8 cellular contexts compared by ENCODE assay signal in genomic region chr6:158718431-158719126, GRCh38.
DNase-seq lines count a peak whose midpoint lies in the region; ATAC-seq and TF ChIP-seq lines count a peak whose summit lies in the region.

No MANE protein-coding gene starts in this region.

- H3K36me3 Mint-ChIP-seq in activated CD8-positive, alpha-beta T cell treated with anti-CD3 and anti-CD28 coated beads for 36 hours (ENCODE audit: low read depth): peaks cover 71% of the 10 kb centered on the region

- TF ChIP-seq CTCF in activated CD8-positive, alpha-beta T cell treated with anti-CD3 and anti-CD28 coated beads for 36 hours (IDR thresholded peaks at IDR 0.05): peak; percentile 39
- TF ChIP-seq CTCF in upper lobe of right lung (IDR thresholded peaks at IDR 0.05): peak; percentile 43

- no peaks in the 10 kb centered on the region for H3K27me3 ChIP-seq in upper lobe of right lung

- H3K4me1 Mint-ChIP-seq in activated CD8-positive, alpha-beta T cell treated with anti-CD3 and anti-CD28 coated beads for 36 hours (ENCODE audit: low read depth): peaks cover 57% of the 10 kb centered on the region

- H3K36me3 ChIP-seq in upper lobe of right lung: no peaks in the 10 kb centered on the region

- no peak for ATAC-seq in activated CD8-positive, alpha-beta T cell treated with anti-CD3 and anti-CD28 coated beads for 36 hours
- ATAC-seq in upper lobe of right lung: peak; percentile 6

- H3K27ac ChIP-seq in upper lobe of right lung: peak overlapping the region; percentile 30

- peak; percentile 34 for DNase-seq in AG20443 (ENCODE audit: low spot score)
- peak; percentile 76 for DNase-seq in HEK293T (ENCODE audit: extremely low spot score)
- no peak for DNase-seq in activated CD8-positive, alpha-beta T cell treated with anti-CD3 and anti-CD28 coated beads for 36 hours
- peak; percentile 88 for DNase-seq in islet precursor cell
- no peak for DNase-seq in upper lobe of right lung
- DNase-seq in NCI-H187 treated with DMSO at 0.1 percent for 48 hours (lab: John Stamatoyannopoulos, UW): no peak
- no peak for DNase-seq in activated T-cell treated with anti-CD3 and anti-CD28 coated beads for 4 hours
- no peak for DNase-seq in GM19238 (ENCODE audit: insufficient read length, low spot score)

- H3K9me3 Mint-ChIP-seq in activated CD8-positive, alpha-beta T cell treated with anti-CD3 and anti-CD28 coated beads for 36 hours: no peaks in the 10 kb centered on the region

- POLR2A ChIA-PET in HEK293T (lab: Yijun Ruan, JAX): interaction anchor here (0.6 kb wide), 1 partner anchor 151 kb away, joined by 3 read pairs; no protein-coding TSS in a partner anchor
- POLR2A ChIA-PET in activated CD8-positive, alpha-beta T cell treated with anti-CD3 and anti-CD28 coated beads for 36 hours (lab: Charles Lee): interaction anchor here (1.1 to 2.4 kb wide), 3 partner anchors 11 to 159 kb away, joined by 3 to 12 read pairs (median 5); no protein-coding TSS in a partner anchor

- no peak overlapping the region for H3K4me3 Mint-ChIP-seq in activated CD8-positive, alpha-beta T cell treated with anti-CD3 and anti-CD28 coated beads for 36 hours

- no peak overlapping the region for H3K27ac Mint-ChIP-seq in activated CD8-positive, alpha-beta T cell treated with anti-CD3 and anti-CD28 coated beads for 36 hours

- CTCF ChIA-PET in HEK293T (lab: Yijun Ruan, JAX): interaction anchor here (0.6 to 2.4 kb wide), 30 partner anchors 9 to 606 kb away, joined by 3 to 35 read pairs (median 4); partner anchors contain the start of gene DYNLT1
- CTCF ChIA-PET in activated CD8-positive, alpha-beta T cell treated with anti-CD3 and anti-CD28 coated beads for 36 hours (lab: Charles Lee): interaction anchor here (0.8 to 2.1 kb wide), 8 partner anchors 11 to 416 kb away, joined by 3 to 7 read pairs (median 3); no protein-coding TSS in a partner anchor

- intact Hi-C loops in activated CD8-positive, alpha-beta T cell treated with anti-CD3 and anti-CD28 coated beads for 36 hours (cut with micrococcal nuclease): loop anchor here (5.0 kb wide), 1 partner anchor 99 kb away; the partner anchor contains the start of gene EZR
- intact Hi-C loops in upper lobe of right lung (cut with DNase I): no loop called here

- H3K4me3 ChIP-seq in upper lobe of right lung: no peak overlapping the region

- H3K4me1 ChIP-seq in upper lobe of right lung: no peaks in the 10 kb centered on the region

- no peaks in the 10 kb centered on the region for H3K9me3 ChIP-seq in upper lobe of right lung

- no peaks in the 10 kb centered on the region for H3K27me3 Mint-ChIP-seq in activated CD8-positive, alpha-beta T cell treated with anti-CD3 and anti-CD28 coated beads for 36 hours

TF ChIP-seq in HEK293T, 16 proteins besides CTCF, POLR2A, EP300 and RAD21:
- TF ChIP-seq BHLHE40 (IDR thresholded peaks at IDR 0.05; ENCODE audit: borderline replicate concordance): no peak
- no peak for TF ChIP-seq FOXA1 (IDR thresholded peaks at IDR 0.05)
- no peak for TF ChIP-seq SUZ12 (IDR thresholded peaks at IDR 0.05)
- no peak for TF ChIP-seq CTBP1 (IDR thresholded peaks at IDR 0.05; ENCODE audit: borderline replicate concordance)
- TF ChIP-seq FOXM1 (IDR thresholded peaks at IDR 0.05; ENCODE audit: borderline replicate concordance): no peak
- TF ChIP-seq TARDBP (IDR thresholded peaks at IDR 0.05): no peak
- no peak for TF ChIP-seq ZNF384 (IDR thresholded peaks at IDR 0.05)
- TF ChIP-seq ELF4 (IDR thresholded peaks at IDR 0.05): no peak
- no peak for TF ChIP-seq FOXK2 (IDR thresholded peaks at IDR 0.05)
- no peak for TF ChIP-seq HDGF (IDR thresholded peaks at IDR 0.05; ENCODE audit: borderline replicate concordance)
- no peak for TF ChIP-seq L3MBTL2 (conservative IDR thresholded peaks at IDR 0.05)
- no peak for TF ChIP-seq NFRKB (IDR thresholded peaks at IDR 0.05)
- TF ChIP-seq ARNT (IDR thresholded peaks at IDR 0.05): no peak
- TF ChIP-seq SP1 (IDR thresholded peaks at IDR 0.05): no peak
- no peak for TF ChIP-seq LEF1 (IDR thresholded peaks at IDR 0.05; ENCODE audit: borderline replicate concordance)
- TF ChIP-seq PKNOX1 (IDR thresholded peaks at IDR 0.05): no peak

Comparison
In these comparisons a context has a peak if more than half of its experiments do, and no peak if none do; other contexts are left out.
1. DNase-seq: peak in AG20443 (single experiment), HEK293T (single experiment) and islet precursor cell (single experiment); none in activated CD8-positive, alpha-beta T cell treated with anti-CD3 and anti-CD28 coated beads for 36 hours (single experiment), upper lobe of right lung (single experiment), NCI-H187 treated with DMSO at 0.1 percent for 48 hours (single experiment), activated T-cell treated with anti-CD3 and anti-CD28 coated beads for 4 hours (single experiment) and GM19238 (single experiment).